ENCODE assay signal across 25 cellular contexts in genomic region chr19:273393-273792, GRCh38. TPM values are rescaled to one million over a fixed set of nuclear protein-coding genes. Genes with fewer than 3 reads are reported as not detected.
"Had no signal": no experiment of that assay in that cellular context is flagged by ENCODE, and none has a peak within 500 bp of the region (broad histone marks: within the 10 kb centered on the region; RNA-seq: fewer than 3 reads in every experiment).

No MANE protein-coding gene starts in this region.

- H3K4me1 Mint-ChIP-seq: immature natural killer cell, memory B cell had no signal

- ATAC-seq: effector memory CD8-positive, alpha-beta T cell; esophagus mucosa; gastrocnemius medialis; heart left ventricle; left colon; left lobe of liver had no signal

- H3K27ac Mint-ChIP-seq: dendritic cell treated with granulocyte-macrophage colony-stimulating factor and Interleukin-4, amounts not matched to agents 40 ng/mL and 50 ng/mL, for 4 days; effector memory CD8-positive, alpha-beta T cell; endodermal cell; immature natural killer cell; memory B cell had no signal

- H3K4me3 Mint-ChIP-seq: dendritic cell treated with granulocyte-macrophage colony-stimulating factor and Interleukin-4, amounts not matched to agents 40 ng/mL and 50 ng/mL, for 4 days; effector memory CD8-positive, alpha-beta T cell; endodermal cell; immature natural killer cell; memory B cell had no signal

- H3K36me3 Mint-ChIP-seq: immature natural killer cell, memory B cell had no signal

- DNase-seq: colonic mucosa; cortex of kidney; effector CD8-positive, alpha-beta T cell; effector memory CD8-positive, alpha-beta T cell; endodermal cell; erythroblast; esophagus squamous epithelium; foreskin fibroblast; foreskin melanocyte; gastrocnemius medialis; heart left ventricle; hypothalamus; immature natural killer cell; islet precursor cell; kidney; kidney glomerular epithelial cell; left colon; left ventricle myocardium inferior; mammary epithelial cell; mesendoderm; midbrain had no signal

- H3K9me3 Mint-ChIP-seq: dendritic cell treated with granulocyte-macrophage colony-stimulating factor and Interleukin-4, amounts not matched to agents 40 ng/mL and 50 ng/mL, for 4 days; effector memory CD8-positive, alpha-beta T cell; endodermal cell; immature natural killer cell had no signal

RNA-seq across cellular contexts. Expression of gene PLPP2, which starts 17.8 kb away (rescaled TPM):
- total RNA-seq: left ventricle myocardium inferior had no signal
